ENCODE assay signal across 14 cellular contexts in genomic region chr7:106069471-106070200, GRCh38. TPM values are rescaled to one million over a fixed set of nuclear protein-coding genes. Genes with fewer than 3 reads are reported as not detected.
A peak's percentile ranks its signal among the peaks of the same experiment; 100 is the strongest.
DNase-seq lines count a peak whose midpoint lies in the region; ATAC-seq and TF ChIP-seq lines count a peak whose summit lies in the region.
"Had no signal": no experiment of that assay in that cellular context is flagged by ENCODE, and none has a peak within 500 bp of the region (broad histone marks: within the 10 kb centered on the region; RNA-seq: fewer than 3 reads in every experiment).

No MANE protein-coding gene starts in this region.

- no peak overlapping the region for H2AK5ac ChIP-seq in mesendoderm (ENCODE audit: low read length)

- H3K27me3 ChIP-seq in BLaER1 = no peaks in the 10 kb centered on the region
- H3K27me3 ChIP-seq in mesendoderm (ENCODE audit: insufficient read depth, low read length, poor library complexity) = no peaks in the 10 kb centered on the region
- H3K27me3 ChIP-seq in endodermal cell (ENCODE audit: control insufficient read depth, insufficient read depth, low read length, poor library complexity, severe bottlenecking) = no peaks in the 10 kb centered on the region

- H3K4me3 ChIP-seq in BLaER1 = no peak overlapping the region
- peak overlapping the region; percentile 43; the same call in 1 of the 2 replicates for H3K4me3 ChIP-seq in GM12865 (ENCODE audit: low read depth, low read length)
- no peak overlapping the region for H3K4me3 ChIP-seq in mesendoderm (ENCODE audit: low read length)
- no peak overlapping the region for H3K4me3 ChIP-seq in endodermal cell (ENCODE audit: low read length)

- no peaks in the 10 kb centered on the region for H3K79me1 ChIP-seq in mesendoderm (ENCODE audit: low read length)

- H3K4me1 Mint-ChIP-seq in T-cell (peaks cover 56 to 59% (median 57%) of the 10 kb centered on the region in 3 donors), endodermal cell (peaks cover 30% of the 10 kb centered on the region)
- peaks cover 23% of the 10 kb centered on the region for H3K4me1 Mint-ChIP-seq in stimulated activated effector memory CD8-positive, alpha-beta T cell treated with anti-CD3 and anti-CD28 coated beads, Interleukin-12 subunit alpha, Interleukin-12 subunit beta, amount 100 ng/mL, for 72 hours

- POLR2A ChIA-PET in T-cell (lab: Charles Lee) = no interaction called here

- in situ Hi-C loops in GM13976 (cut with MboI; ENCODE audit: low sequenced_read_pairs, unreplicated experiment) = loop anchor here (25.0 kb wide), 1 partner anchor 393 kb away; no protein-coding TSS in a partner anchor

- H2BK120ac ChIP-seq in mesendoderm (ENCODE audit: low read depth, low read length) = no peak overlapping the region

- CTCF ChIA-PET in T-cell (lab: Charles Lee) = interaction anchor here (0.9 to 2.9 kb wide), 2 partner anchors 8 to 85 kb away, joined by 4 to 11 read pairs; no protein-coding TSS in a partner anchor

- peak overlapping the region; percentile 91 for H3K4me2 ChIP-seq in BLaER1
- no peak overlapping the region for H3K4me2 ChIP-seq in mesendoderm (ENCODE audit: low read length)

- H3K27me3 Mint-ChIP-seq in T-cell = no peaks in the 10 kb centered on the region
- no peaks in the 10 kb centered on the region for H3K27me3 Mint-ChIP-seq in endodermal cell (ENCODE audit: insufficient read depth)

- H3K4me1 ChIP-seq in BLaER1 (peaks cover 77% of the 10 kb centered on the region), mesendoderm (ENCODE audit: control insufficient read depth, low read depth, low read length) (peaks cover 18% of the 10 kb centered on the region), endodermal cell (ENCODE audit: control insufficient read depth, insufficient read depth, low read length) (peaks cover 7% of the 10 kb centered on the region)

- H3K4me3 Mint-ChIP-seq in T-cell (peak overlapping the region in 1 of 3 donors; percentile 17), endodermal cell (no peak overlapping the region)
- no peak overlapping the region for H3K4me3 Mint-ChIP-seq in stimulated activated effector memory CD8-positive, alpha-beta T cell treated with anti-CD3 and anti-CD28 coated beads, Interleukin-12 subunit alpha, Interleukin-12 subunit beta, amount 100 ng/mL, for 72 hours
- H3K4me3 Mint-ChIP-seq: natural killer cell had no signal

- no CpG with 5 or more reads among the region's 9 CpGs for WGBS in mesendoderm (ENCODE audit: extremely low coverage, insufficient coverage, low lambda C conversion rate)
- 86 to 88% methylated on average over 7 to 9 of the region's 9 CpGs for WGBS in endodermal cell (ENCODE audit: insufficient coverage in 1 of 2, insufficient read length in 1 of 2), 2 experiments

- no peak overlapping the region for H4K8ac ChIP-seq in mesendoderm (ENCODE audit: low read depth, low read length)

- TF ChIP-seq CTCF in GM12865 (IDR thresholded peaks at IDR 0.05; ENCODE audit: insufficient read depth, low read depth, low read length, missing control alignments) = no peak
- TF ChIP-seq CTCF in GM13976 (IDR thresholded peaks at IDR 0.05; ENCODE audit: borderline replicate concordance, control extremely low read depth, extremely low read depth, insufficient read depth, missing control alignments) = no peak
- no peak for TF ChIP-seq CTCF in endodermal cell (conservative IDR thresholded peaks at IDR 0.05)

- H3K36me3 Mint-ChIP-seq in T-cell (no peaks in the 10 kb centered on the region), endodermal cell (ENCODE audit: low read depth) (no peaks in the 10 kb centered on the region)
- H3K36me3 Mint-ChIP-seq in stimulated activated effector memory CD8-positive, alpha-beta T cell treated with anti-CD3 and anti-CD28 coated beads, Interleukin-12 subunit alpha, Interleukin-12 subunit beta, amount 100 ng/mL, for 72 hours = no peaks in the 10 kb centered on the region
- H3K36me3 Mint-ChIP-seq: natural killer cell had no signal

- H3K27ac Mint-ChIP-seq in T-cell = peak overlapping the region; percentile 97 to 98
- no peak overlapping the region for H3K27ac Mint-ChIP-seq in endodermal cell
- H3K27ac Mint-ChIP-seq in stimulated activated effector memory CD8-positive, alpha-beta T cell treated with anti-CD3 and anti-CD28 coated beads, Interleukin-12 subunit alpha, Interleukin-12 subunit beta, amount 100 ng/mL, for 72 hours = no peak overlapping the region

- no peaks in the 10 kb centered on the region for H4K20me1 ChIP-seq in BLaER1

- H3K79me2 ChIP-seq in mesendoderm (ENCODE audit: control insufficient read depth, insufficient read depth, low read length) = no peaks in the 10 kb centered on the region

- H3K9me3 ChIP-seq in BLaER1 (no peaks in the 10 kb centered on the region), endodermal cell (ENCODE audit: control insufficient read depth, low read length) (no peaks in the 10 kb centered on the region)

- peak overlapping the region; percentile 1 for H3K18ac ChIP-seq in mesendoderm (ENCODE audit: low read length)

- peak overlapping the region; percentile 35 for H3K56ac ChIP-seq in mesendoderm (ENCODE audit: low read length)

- H3K9me3 Mint-ChIP-seq in T-cell (no peaks in the 10 kb centered on the region), endodermal cell (no peaks in the 10 kb centered on the region)
- H3K9me3 Mint-ChIP-seq in stimulated activated effector memory CD8-positive, alpha-beta T cell treated with anti-CD3 and anti-CD28 coated beads, Interleukin-12 subunit alpha, Interleukin-12 subunit beta, amount 100 ng/mL, for 72 hours = no peaks in the 10 kb centered on the region
- H3K9me3 Mint-ChIP-seq: natural killer cell had no signal

- H4K5ac ChIP-seq in mesendoderm (ENCODE audit: low read length) = no peak overlapping the region

- H2BK5ac ChIP-seq in mesendoderm (ENCODE audit: low read length) = no peak overlapping the region

- H3K9ac ChIP-seq in BLaER1 (0 out of 2 replicates have a peak overlapping the region, but pooled peaks have one; percentile 15), mesendoderm (ENCODE audit: low read length) (no peak overlapping the region), endodermal cell (ENCODE audit: extremely low read depth, low read length, poor library complexity, severe bottlenecking) (no peak overlapping the region)

- no peak for ATAC-seq in T-cell (replicated peaks in 1 of 4)
- no peak for ATAC-seq in stimulated activated effector memory CD8-positive, alpha-beta T cell treated with anti-CD3 and anti-CD28 coated beads, Interleukin-12 subunit alpha, Interleukin-12 subunit beta, amount 100 ng/mL, for 72 hours
- ATAC-seq: HCT116, natural killer cell had no signal

- H3K4ac ChIP-seq in mesendoderm (ENCODE audit: low read depth, low read length) = no peak overlapping the region

- H3K36me3 ChIP-seq in BLaER1 (no peaks in the 10 kb centered on the region), mesendoderm (ENCODE audit: control insufficient read depth, insufficient read depth, low read length) (no peaks in the 10 kb centered on the region), endodermal cell (ENCODE audit: control insufficient read depth, insufficient read depth, low read length) (no peaks in the 10 kb centered on the region)

- H3K23ac ChIP-seq in mesendoderm (ENCODE audit: low read length) = no peak overlapping the region

- no peak overlapping the region for H2BK15ac ChIP-seq in mesendoderm (replicated peaks; ENCODE audit: low read depth)

- H3K27ac ChIP-seq in BLaER1 (peak overlapping the region; percentile 90), mesendoderm (ENCODE audit: low read depth, low read length) (no peak overlapping the region), endodermal cell (ENCODE audit: low read depth, low read length) (no peak overlapping the region)

- peak; percentile 61 for DNase-seq in GM12865 (ENCODE audit: low read depth)
- DNase-seq in T-cell = no peak
- no peak for DNase-seq in mesendoderm
- DNase-seq in GM13976 (ENCODE audit: low spot score) = no peak
- no peak for DNase-seq in medulla oblongata (ENCODE audit: extremely low spot score)
- no peak for DNase-seq in endodermal cell
- no peak for DNase-seq in stimulated activated effector memory CD8-positive, alpha-beta T cell treated with anti-CD3 and anti-CD28 coated beads, Interleukin-12 subunit alpha, Interleukin-12 subunit beta, amount 100 ng/mL, for 72 hours (ENCODE audit: low spot score in 2 of 2)
- DNase-seq: activated effector memory CD4-positive, alpha-beta T cell treated with Interleukin-2 at 50 U/mL for 16 hours; natural killer cell; SIG-M5; stimulated activated CD4-positive, alpha-beta T cell treated with anti-CD3 and anti-CD28 coated beads, Interleukin-12 subunit alpha, Interleukin-12 subunit beta, amount 100 ng/mL, for 4 hours; stimulated activated CD8-positive, alpha-beta memory T cell treated with anti-CD3 and anti-CD28 coated beads, Interleukin-4, amount 100 ng/mL, for 48 hours had no signal

RNA-seq across cellular contexts. Expression of gene SYPL1, which starts 42.5 kb away (rescaled TPM):
- total RNA-seq in T-cell (10 to 100 TPM; 36.5 to 44.7 (median 42.6) TPM), endodermal cell (10 to 100 TPM; 74.8 to 76.7 TPM)
- polyA plus RNA-seq in mesendoderm (2013, experiment 1 of 2) = 62.6 TPM
- 61.6 TPM for polyA plus RNA-seq in mesendoderm (2013, experiment 2 of 2)
- 58.1 TPM for polyA plus RNA-seq in endodermal cell (2013, experiment 1 of 2)
- 55.4 TPM for polyA plus RNA-seq in endodermal cell (2013, experiment 2 of 2)

Comparison
In these comparisons a context has a peak if more than half of its experiments do, and no peak if none do; other contexts are left out.
1. H3K27ac Mint-ChIP-seq: peak in T-cell (2 of 2); none in endodermal cell (single experiment) and stimulated activated effector memory CD8-positive, alpha-beta T cell treated with anti-CD3 and anti-CD28 coated beads, Interleukin-12 subunit alpha, Interleukin-12 subunit beta, amount 100 ng/mL, for 72 hours (single experiment).